In the genomic region with DNA sequence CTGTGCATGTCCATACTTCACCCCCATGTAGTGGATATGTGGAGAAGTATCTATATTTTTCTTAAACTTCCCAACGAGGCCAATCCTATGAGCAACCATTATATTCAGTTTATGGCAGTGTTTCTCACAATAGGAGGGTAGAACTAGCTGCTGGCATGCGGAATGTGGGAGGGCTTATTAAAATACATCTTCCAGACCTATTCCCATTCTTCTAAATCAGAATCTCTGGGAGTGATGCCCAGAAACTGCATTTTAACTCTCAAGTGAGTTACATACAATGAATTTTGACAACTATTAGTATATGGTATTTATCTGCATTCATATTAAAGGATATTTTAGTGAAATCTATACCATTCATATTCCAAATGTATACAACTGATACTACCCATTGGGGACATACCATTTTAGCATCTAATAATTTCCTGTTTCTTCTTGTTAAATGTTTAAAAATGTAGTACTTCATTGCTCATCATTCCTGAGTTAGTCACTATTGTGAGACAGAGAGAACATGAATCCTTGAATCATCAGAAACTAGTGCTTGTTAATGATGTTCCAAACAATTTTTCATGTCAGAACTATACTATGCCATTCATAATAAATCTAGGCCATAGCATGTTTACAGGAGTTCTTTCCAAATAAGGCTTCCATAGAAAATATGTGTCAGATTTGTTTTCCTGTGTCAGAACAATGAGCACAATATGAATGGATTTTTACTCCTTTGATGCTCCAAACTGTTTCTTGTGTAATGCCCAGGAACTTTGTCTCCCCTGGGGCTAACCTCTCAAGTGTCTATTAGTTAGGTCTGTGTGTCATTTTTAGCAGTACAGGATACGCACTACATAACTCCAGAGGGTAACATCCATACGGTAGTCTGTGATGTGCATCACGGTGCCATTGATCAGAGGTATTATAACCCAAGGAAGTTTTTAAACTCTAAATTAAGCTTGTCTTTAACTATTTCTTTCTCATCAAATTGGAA, we compare ENCODE assay signal across 1 cellular context.
TF ChIP-seq lines count a peak whose summit lies in the region.

No MANE protein-coding gene starts in this region.

TF ChIP-seq in IMR-90, 13 proteins besides CTCF, POLR2A, EP300 and RAD21:
- TF ChIP-seq MXI1 (IDR thresholded peaks at IDR 0.05; ENCODE audit: borderline replicate concordance, low read depth, low read length) (no peak), BHLHE40 (IDR thresholded peaks at IDR 0.05; ENCODE audit: low read depth, low read length) (no peak), CEBPB (IDR thresholded peaks at IDR 0.05; ENCODE audit: low read depth, low read length) (no peak), FOS (IDR thresholded peaks at IDR 0.05; ENCODE audit: low read depth, low read length) (no peak), CHD1 (IDR thresholded peaks at IDR 0.05; ENCODE audit: low read depth, low read length) (no peak), NFE2L2 (IDR thresholded peaks at IDR 0.05; ENCODE audit: low read depth, low read length) (no peak), RFX5 (IDR thresholded peaks at IDR 0.05; ENCODE audit: low read depth, low read length) (no peak)
- TF ChIP-seq, protein P1, sequence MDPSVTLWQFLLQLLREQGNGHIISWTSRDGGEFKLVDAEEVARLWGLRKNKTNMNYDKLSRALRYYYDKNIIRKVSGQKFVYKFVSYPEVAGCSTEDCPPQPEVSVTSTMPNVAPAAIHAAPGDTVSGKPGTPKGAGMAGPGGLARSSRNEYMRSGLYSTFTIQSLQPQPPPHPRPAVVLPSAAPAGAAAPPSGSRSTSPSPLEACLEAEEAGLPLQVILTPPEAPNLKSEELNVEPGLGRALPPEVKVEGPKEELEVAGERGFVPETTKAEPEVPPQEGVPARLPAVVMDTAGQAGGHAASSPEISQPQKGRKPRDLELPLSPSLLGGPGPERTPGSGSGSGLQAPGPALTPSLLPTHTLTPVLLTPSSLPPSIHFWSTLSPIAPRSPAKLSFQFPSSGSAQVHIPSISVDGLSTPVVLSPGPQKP (IDR thresholded peaks at IDR 0.05; ENCODE audit: borderline replicate concordance, low read depth, low read length): no peak
